15 cellular contexts compared by ENCODE assay signal in genomic region chrX:41692162-41692749, GRCh38. TPM values are rescaled to one million over a fixed set of nuclear protein-coding genes. Genes with fewer than 3 reads are reported as not detected.
DNase-seq lines count a peak whose midpoint lies in the region; ATAC-seq, FAIRE-seq and TF ChIP-seq lines count a peak whose summit lies in the region.
"Had no signal": no experiment of that assay in that cellular context is flagged by ENCODE, and none has a peak within 500 bp of the region (broad histone marks: within the 10 kb centered on the region; RNA-seq: fewer than 3 reads in every experiment).

No MANE protein-coding gene starts in this region.

- no peaks in the 10 kb centered on the region for H3K9me3 ChIP-seq in kidney (ENCODE audit: control insufficient read depth in 1 of 2, low read length in 2 of 2)

- H3K4me3 ChIP-seq in astrocyte of the spinal cord (ENCODE audit: low read depth, low read length) (no peak overlapping the region), kidney (ENCODE audit: low read length in 2 of 2) (no peak overlapping the region)

- H3K9ac ChIP-seq in kidney (ENCODE audit: low read length in 2 of 2): no peak overlapping the region

- in situ Hi-C loops in astrocyte of the spinal cord (cut with HindIII; ENCODE audit: low sequenced_read_pairs): no loop called here

- H3K4me1 ChIP-seq in kidney (ENCODE audit: control insufficient read depth in 1 of 2, insufficient read depth in 1 of 2, low read depth in 1 of 2, low read length in 2 of 2): no peaks in the 10 kb centered on the region

- no peak for FAIRE-seq in kidney (lab: Jason Lieb, UNC)

- peak overlapping the region in 1 of 2 donors; percentile 32 for H3K27ac ChIP-seq in kidney (ENCODE audit: low read depth in 2 of 2, low read length in 2 of 2)

- DNase-seq in AG20443 (ENCODE audit: low spot score) (peak; percentile 10), GM04504 (ENCODE audit: low read depth) (peak; percentile 24), astrocyte of the spinal cord (ENCODE audit: low read depth, low spot score) (peak; percentile 60), myocyte (ENCODE audit: low read depth) (peak; percentile 49), kidney (no peak), islet precursor cell (no peak)
- DNase-seq: activated CD4-positive, alpha-beta T cell treated with anti-CD3 and anti-CD28 coated beads for 1 hour; CD8-positive, alpha-beta memory T cell; NCI-H2081 treated with DMSO at 0.1 percent for 48 hours; stimulated activated CD4-positive, alpha-beta T cell treated with anti-CD3 and anti-CD28 coated beads, Interleukin-4, amount 100 ng/mL, for 1 hour; stimulated activated naive CD4-positive, alpha-beta T cell; SW 1271 had no signal

- ATAC-seq in HG03175 (IDR thresholded peaks at IDR 0.05; ENCODE audit: unreplicated experiment) (no peak), HG03045 (IDR thresholded peaks at IDR 0.05; ENCODE audit: unreplicated experiment) (no peak)
- ATAC-seq: activated T-helper 17 cell treated with anti-CD3 and anti-CD28 coated beads, Interleukin-2, amount 50 U/mL, for 72 hours had no signal

- TF ChIP-seq CTCF in astrocyte of the spinal cord (IDR thresholded peaks at IDR 0.05; ENCODE audit: low read depth, low read length) (no peak), kidney (IDR thresholded peaks at IDR 0.05; ENCODE audit: borderline replicate concordance, extremely low read depth, insufficient read depth) (no peak)

- intact Hi-C loops in kidney (cut with DNase I): no loop called here

- H3K36me3 ChIP-seq in kidney (ENCODE audit: control insufficient read depth in 1 of 2, insufficient read depth in 2 of 2, low read length in 2 of 2): no peaks in the 10 kb centered on the region

RNA-seq across cellular contexts. Expression of gene GPR34, which starts 3.5 kb away (rescaled TPM):
- 0.21 TPM in 1 of 2 replicates, not detected in the other for total RNA-seq in myocyte
- polyA plus RNA-seq in myocyte (2012): 0.10 TPM
- total RNA-seq in kidney: 17.9 TPM
- 2.2 TPM for polyA plus RNA-seq in kidney (ENCODE audit: insufficient read depth, low read depth, low replicate concordance)

RNA-seq across cellular contexts. Expression of gene GPR82, which starts 31.7 kb away (rescaled TPM):
- total RNA-seq in myocyte (not detected in 2 replicates), kidney (0.98 TPM)
- 0.06 TPM for polyA plus RNA-seq in myocyte (2012)
- polyA plus RNA-seq in kidney (ENCODE audit: insufficient read depth, low read depth, low replicate concordance): 0.15 TPM
- total RNA-seq: activated T-helper 17 cell treated with anti-CD3 and anti-CD28 coated beads, Interleukin-2, amount 50 U/mL, for 72 hours had no signal

Comparison
In these comparisons a context has a peak if more than half of its experiments do, and no peak if none do; other contexts are left out.
1. DNase-seq: peak in AG20443 (single experiment), GM04504 (single experiment), astrocyte of the spinal cord (single experiment) and myocyte (single experiment); none in kidney (single experiment) and islet precursor cell (single experiment).
2. RNA of gene GPR34, which starts 3.5 kb away (total RNA-seq): 17.9 TPM in kidney (single experiment); 0.21 TPM in myocyte; every median in the first group is over 10 times any median in the second.